ENCODE assay signal across 18 cellular contexts in genomic region chr18:13372405-13372995, GRCh38.
DNase-seq lines count a peak whose midpoint lies in the region; ATAC-seq, FAIRE-seq and TF ChIP-seq lines count a peak whose summit lies in the region.
"Had no signal": no experiment of that assay in that cellular context is flagged by ENCODE, and none has a peak within 500 bp of the region (broad histone marks: within the 10 kb centered on the region; RNA-seq: fewer than 3 reads in every experiment).

No MANE protein-coding gene starts in this region.

- H3K27me3 ChIP-seq in CD8-positive, alpha-beta T cell (ENCODE audit: insufficient read depth, low read length) = no peaks in the 10 kb centered on the region
- H3K27me3 ChIP-seq: foreskin keratinocyte, upper lobe of right lung had no signal

- H3K27ac ChIP-seq in CD8-positive, alpha-beta T cell (ENCODE audit: low read depth, low read length) = no peak overlapping the region
- H3K27ac ChIP-seq in angular gyrus (ENCODE audit: low read depth, low read length) = peak overlapping the region; percentile 62
- H3K27ac ChIP-seq: A549, foreskin keratinocyte, lower lobe of right lung, upper lobe of right lung had no signal

- CTCF ChIA-PET in CD8-positive, alpha-beta T cell (lab: Charles Lee) = interaction anchor here (1.6 kb wide), 1 partner anchor 156 kb away, joined by 8 read pairs; no protein-coding TSS in a partner anchor

- no peak for TF ChIP-seq CTCF in CD8-positive, alpha-beta T cell (IDR thresholded peaks at IDR 0.05)

- H3K27ac Mint-ChIP-seq in T-helper 2 cell treated with Interferon-gamma antibody and Interleukin-4, amounts not matched to agents 5 μg/mL and 100 μg/mL, for 36 hours = peak overlapping the region; percentile 36
- peak overlapping the region; percentile 21 for H3K27ac Mint-ChIP-seq in CD8-positive, alpha-beta T cell
- H3K27ac Mint-ChIP-seq in naive thymus-derived CD8-positive, alpha-beta T cell = peak overlapping the region; percentile 43 to 92 (median 82)
- H3K27ac Mint-ChIP-seq: nephron progenitor cell had no signal

- H3K4me1 Mint-ChIP-seq in T-helper 2 cell treated with Interferon-gamma antibody and Interleukin-4, amounts not matched to agents 5 μg/mL and 100 μg/mL, for 36 hours (ENCODE audit: low read depth) = peaks cover 56% of the 10 kb centered on the region
- H3K4me1 Mint-ChIP-seq in CD8-positive, alpha-beta T cell (ENCODE audit: low read depth) = peaks cover 63% of the 10 kb centered on the region
- H3K4me1 Mint-ChIP-seq in naive thymus-derived CD8-positive, alpha-beta T cell = peaks cover 34 to 73% (median 62%) of the 10 kb centered on the region in 4 donors

- ATAC-seq in CD8-positive, alpha-beta T cell = no peak
- ATAC-seq in naive thymus-derived CD8-positive, alpha-beta T cell = no peak
- ATAC-seq: A549, foreskin keratinocyte, lower lobe of right lung, SK-N-SH treated with all-trans-retinoic acid at 6 μM for 48 hours, upper lobe of right lung had no signal

- H3K9me3 ChIP-seq in CD8-positive, alpha-beta T cell (ENCODE audit: low read length) = no peaks in the 10 kb centered on the region
- H3K9me3 ChIP-seq: A549, lower lobe of right lung, upper lobe of right lung had no signal

- no peaks in the 10 kb centered on the region for H3K27me3 Mint-ChIP-seq in T-helper 2 cell treated with Interferon-gamma antibody and Interleukin-4, amounts not matched to agents 5 μg/mL and 100 μg/mL, for 36 hours (ENCODE audit: low read depth)
- H3K27me3 Mint-ChIP-seq in CD8-positive, alpha-beta T cell (ENCODE audit: low read depth) = no peaks in the 10 kb centered on the region
- H3K27me3 Mint-ChIP-seq in naive thymus-derived CD8-positive, alpha-beta T cell = no peaks in the 10 kb centered on the region

- intact Hi-C loops in CD8-positive, alpha-beta T cell (cut with DNase I, micrococcal nuclease) = loop anchor here in 1 of 2 experiments (2.0 kb wide), 1 partner anchor 20 kb away; no protein-coding TSS in a partner anchor

- peaks cover 62% of the 10 kb centered on the region for H3K4me1 ChIP-seq in CD8-positive, alpha-beta T cell (ENCODE audit: insufficient read depth, low read length)
- H3K4me1 ChIP-seq: foreskin keratinocyte had no signal

- H3K9me3 Mint-ChIP-seq in T-helper 2 cell treated with Interferon-gamma antibody and Interleukin-4, amounts not matched to agents 5 μg/mL and 100 μg/mL, for 36 hours = no peaks in the 10 kb centered on the region
- H3K9me3 Mint-ChIP-seq in CD8-positive, alpha-beta T cell = no peaks in the 10 kb centered on the region
- no peaks in the 10 kb centered on the region for H3K9me3 Mint-ChIP-seq in naive thymus-derived CD8-positive, alpha-beta T cell
- H3K9me3 Mint-ChIP-seq: nephron progenitor cell had no signal

- peak overlapping the region; percentile 15 for H3K4me3 Mint-ChIP-seq in T-helper 2 cell treated with Interferon-gamma antibody and Interleukin-4, amounts not matched to agents 5 μg/mL and 100 μg/mL, for 36 hours
- peak overlapping the region; percentile 22 for H3K4me3 Mint-ChIP-seq in CD8-positive, alpha-beta T cell
- H3K4me3 Mint-ChIP-seq in naive thymus-derived CD8-positive, alpha-beta T cell = peak overlapping the region in 7 of 10 donors; percentile 0 to 72 (median 51)
- H3K4me3 Mint-ChIP-seq: nephron progenitor cell had no signal

- no peaks in the 10 kb centered on the region for H3K36me3 ChIP-seq in CD8-positive, alpha-beta T cell (ENCODE audit: insufficient read depth, low read length)
- H3K36me3 ChIP-seq: lower lobe of right lung, upper lobe of right lung had no signal

- H3K36me3 Mint-ChIP-seq in T-helper 2 cell treated with Interferon-gamma antibody and Interleukin-4, amounts not matched to agents 5 μg/mL and 100 μg/mL, for 36 hours (ENCODE audit: low read depth) = no peaks in the 10 kb centered on the region
- no peaks in the 10 kb centered on the region for H3K36me3 Mint-ChIP-seq in CD8-positive, alpha-beta T cell
- no peaks in the 10 kb centered on the region for H3K36me3 Mint-ChIP-seq in naive thymus-derived CD8-positive, alpha-beta T cell

- DNase-seq in T-helper 2 cell treated with Interferon-gamma antibody and Interleukin-4, amounts not matched to agents 5 μg/mL and 100 μg/mL, for 36 hours (ENCODE audit: low spot score) = no peak
- DNase-seq in T-helper 2 cell (no peak), SW480 (ENCODE audit: low spot score) (no peak), frontal cortex (ENCODE audit: low spot score in 2 of 2) (no peak)
- DNase-seq in CD8-positive, alpha-beta T cell = no peak
- DNase-seq in naive thymus-derived CD8-positive, alpha-beta T cell = no peak
- DNase-seq in stimulated activated CD4-positive, alpha-beta T cell treated with anti-CD3 and anti-CD28 coated beads, Interleukin-15, amount 100 ng/mL, for 24 hours = no peak
- DNase-seq: foreskin keratinocyte; GOT3; lower lobe of right lung; nephron progenitor cell; OCI-M1; stimulated activated CD4-positive, alpha-beta T cell treated with anti-CD3 and anti-CD28 coated beads, Interleukin-4, amount 100 ng/mL, for 1 hour; upper lobe of right lung had no signal

- POLR2A ChIA-PET in CD8-positive, alpha-beta T cell (lab: Charles Lee) = interaction anchor here (0.6 to 1.4 kb wide), 3 partner anchors 8 to 354 kb away, joined by 3 to 8 read pairs (median 3); no protein-coding TSS in a partner anchor
- POLR2A ChIA-PET in naive thymus-derived CD8-positive, alpha-beta T cell (lab: Charles Lee) = interaction anchor here (1.0 to 1.6 kb wide), 4 partner anchors 9 to 154 kb away, joined by 3 to 7 read pairs (median 3); partner anchors contain the start of gene LDLRAD4

- H3K4me3 ChIP-seq in CD8-positive, alpha-beta T cell (ENCODE audit: low read depth, low read length) = no peak overlapping the region
- H3K4me3 ChIP-seq: A549, lower lobe of right lung, upper lobe of right lung had no signal

- FAIRE-seq in frontal cortex (lab: Jason Lieb, UNC) = no peak
- FAIRE-seq: A549, D721Med had no signal

Comparison
In these comparisons a context has a peak if more than half of its experiments do, and no peak if none do; other contexts are left out.
1. H3K27ac Mint-ChIP-seq: peak in every context shown above with its lines; median percentile 82 in naive thymus-derived CD8-positive, alpha-beta T cell; 36 in T-helper 2 cell treated with Interferon-gamma antibody and Interleukin-4, amounts not matched to agents 5 μg/mL and 100 μg/mL, for 36 hours; 21 in CD8-positive, alpha-beta T cell.